1 cellular context compared by ENCODE assay signal in the genomic region with DNA sequence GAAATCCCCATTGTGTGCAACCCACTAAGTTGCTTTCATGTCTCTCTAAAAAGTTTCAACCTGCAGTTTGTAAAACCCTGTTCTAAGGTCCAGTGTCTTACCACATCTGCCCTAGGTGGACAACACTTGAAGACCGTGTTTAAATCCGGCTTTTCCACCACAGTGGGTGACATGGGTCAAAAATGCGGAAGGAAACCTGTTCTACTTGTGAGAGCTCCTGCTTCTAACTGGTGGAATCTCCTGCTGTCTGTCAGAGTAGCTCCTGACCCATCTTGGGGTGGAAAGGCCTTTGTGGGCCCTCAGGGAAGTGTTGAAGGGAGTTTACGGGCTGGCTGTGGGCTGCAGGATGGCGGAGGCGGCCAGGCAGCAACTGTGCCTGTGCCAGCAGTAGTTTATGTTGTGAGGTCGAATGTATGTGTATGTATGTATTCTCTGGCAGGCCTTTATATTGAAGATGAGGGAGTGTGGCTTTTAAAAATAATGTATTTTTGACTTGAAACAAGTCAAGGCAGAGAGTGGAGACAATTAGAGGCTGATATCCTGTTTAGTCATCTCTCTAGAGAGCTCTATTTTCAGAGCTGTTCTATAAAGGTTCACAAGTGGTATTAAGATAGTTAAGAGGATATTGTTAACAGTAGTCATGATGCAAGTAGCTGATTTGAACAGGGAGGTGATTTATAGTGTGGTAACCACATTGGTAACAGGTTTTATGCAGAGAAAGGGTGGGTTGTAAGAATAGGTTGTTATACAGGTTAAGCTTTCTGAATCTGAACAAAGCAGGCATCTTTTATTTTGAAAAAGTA.
A peak's percentile ranks its signal among the peaks of the same experiment; 100 is the strongest.
TF ChIP-seq lines count a peak whose summit lies in the region.

No MANE protein-coding gene starts in this region.

TF ChIP-seq in GM12878, 131 proteins besides CTCF, POLR2A, EP300 and RAD21 (continued from another document and continues in another):
- TF ChIP-seq, protein P1, sequence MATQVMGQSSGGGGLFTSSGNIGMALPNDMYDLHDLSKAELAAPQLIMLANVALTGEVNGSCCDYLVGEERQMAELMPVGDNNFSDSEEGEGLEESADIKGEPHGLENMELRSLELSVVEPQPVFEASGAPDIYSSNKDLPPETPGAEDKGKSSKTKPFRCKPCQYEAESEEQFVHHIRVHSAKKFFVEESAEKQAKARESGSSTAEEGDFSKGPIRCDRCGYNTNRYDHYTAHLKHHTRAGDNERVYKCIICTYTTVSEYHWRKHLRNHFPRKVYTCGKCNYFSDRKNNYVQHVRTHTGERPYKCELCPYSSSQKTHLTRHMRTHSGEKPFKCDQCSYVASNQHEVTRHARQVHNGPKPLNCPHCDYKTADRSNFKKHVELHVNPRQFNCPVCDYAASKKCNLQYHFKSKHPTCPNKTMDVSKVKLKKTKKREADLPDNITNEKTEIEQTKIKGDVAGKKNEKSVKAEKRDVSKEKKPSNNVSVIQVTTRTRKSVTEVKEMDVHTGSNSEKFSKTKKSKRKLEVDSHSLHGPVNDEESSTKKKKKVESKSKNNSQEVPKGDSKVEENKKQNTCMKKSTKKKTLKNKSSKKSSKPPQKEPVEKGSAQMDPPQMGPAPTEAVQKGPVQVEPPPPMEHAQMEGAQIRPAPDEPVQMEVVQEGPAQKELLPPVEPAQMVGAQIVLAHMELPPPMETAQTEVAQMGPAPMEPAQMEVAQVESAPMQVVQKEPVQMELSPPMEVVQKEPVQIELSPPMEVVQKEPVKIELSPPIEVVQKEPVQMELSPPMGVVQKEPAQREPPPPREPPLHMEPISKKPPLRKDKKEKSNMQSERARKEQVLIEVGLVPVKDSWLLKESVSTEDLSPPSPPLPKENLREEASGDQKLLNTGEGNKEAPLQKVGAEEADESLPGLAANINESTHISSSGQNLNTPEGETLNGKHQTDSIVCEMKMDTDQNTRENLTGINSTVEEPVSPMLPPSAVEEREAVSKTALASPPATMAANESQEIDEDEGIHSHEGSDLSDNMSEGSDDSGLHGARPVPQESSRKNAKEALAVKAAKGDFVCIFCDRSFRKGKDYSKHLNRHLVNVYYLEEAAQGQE (IDR thresholded peaks at IDR 0.05; ENCODE audit: low read depth, low read length) = no peak
- TF ChIP-seq NFXL1 (IDR thresholded peaks at IDR 0.05; ENCODE audit: borderline replicate concordance) (no peak), JUNB (IDR thresholded peaks at IDR 0.05) (peak; percentile 65), NFIC (IDR thresholded peaks at IDR 0.05; ENCODE audit: low read depth, low read length) (peak; percentile 93), HDAC6 (IDR thresholded peaks at IDR 0.05; ENCODE audit: unreplicated experiment) (no peak), LARP7 (IDR thresholded peaks at IDR 0.05) (no peak), STAT3 (IDR thresholded peaks at IDR 0.05; ENCODE audit: low read depth, low read length) (no peak), POU2F2 (IDR thresholded peaks at IDR 0.05; ENCODE audit: borderline replicate concordance, low read depth, low read length) (peak; percentile 36; the same call in 1 of the 3 replicates), CEBPB (IDR thresholded peaks at IDR 0.05; ENCODE audit: borderline replicate concordance in 1 of 2, low read depth in 2 of 2, low read length in 2 of 2) (0 out of 4 replicates have a peak, but pooled peaks of 1 of the 2 experiments have one; percentile 60), IRF4 (IDR thresholded peaks at IDR 0.05; ENCODE audit: low read depth, low read length) (0 out of 2 replicates have a peak, but pooled peaks have one; percentile 18), IKZF2 (IDR thresholded peaks at IDR 0.05) (peak; percentile 88 to 90), ZNF384 (IDR thresholded peaks at IDR 0.05; ENCODE audit: borderline replicate concordance, low read depth, low read length) (peak; percentile 71), CHD2 (IDR thresholded peaks at IDR 0.05; ENCODE audit: borderline replicate concordance, low read depth, low read length) (peak; percentile 67; the same call in 1 of the 2 replicates), RB1 (IDR thresholded peaks at IDR 0.05; ENCODE audit: borderline replicate concordance) (no peak), ZNF622 (IDR thresholded peaks at IDR 0.05) (no peak), RAD51 (IDR thresholded peaks at IDR 0.05) (peak; percentile 39; the same call in 1 of the 2 replicates), YBX1 (IDR thresholded peaks at IDR 0.05) (no peak), HDGF (IDR thresholded peaks at IDR 0.05) (0 out of 2 replicates have a peak, but pooled peaks have one; percentile 52), MYB (IDR thresholded peaks at IDR 0.05; ENCODE audit: borderline replicate concordance, low read depth, low read length) (no peak), ATF7 (IDR thresholded peaks at IDR 0.05; ENCODE audit: low read depth) (peak; percentile 88), EED (IDR thresholded peaks at IDR 0.05; ENCODE audit: low read depth) (peak; percentile 64), RFX5 (IDR thresholded peaks at IDR 0.05; ENCODE audit: low read depth, low read length) (no peak), MXI1 (IDR thresholded peaks at IDR 0.05; ENCODE audit: low read depth, low read length) (peak; percentile 59), ZNF274 (IDR thresholded peaks at IDR 0.05; ENCODE audit: insufficient read depth, insufficient read length) (no peak), NR2C1 (IDR thresholded peaks at IDR 0.05) (no peak), RUNX3 (IDR thresholded peaks at IDR 0.05; ENCODE audit: low read length) (peak; percentile 83)
- TF ChIP-seq, protein P2, sequence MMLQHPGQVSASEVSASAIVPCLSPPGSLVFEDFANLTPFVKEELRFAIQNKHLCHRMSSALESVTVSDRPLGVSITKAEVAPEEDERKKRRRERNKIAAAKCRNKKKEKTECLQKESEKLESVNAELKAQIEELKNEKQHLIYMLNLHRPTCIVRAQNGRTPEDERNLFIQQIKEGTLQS (IDR thresholded peaks at IDR 0.05; ENCODE audit: borderline replicate concordance, extremely low read depth, low read depth, low read length) = no peak
- TF ChIP-seq, protein P3, sequence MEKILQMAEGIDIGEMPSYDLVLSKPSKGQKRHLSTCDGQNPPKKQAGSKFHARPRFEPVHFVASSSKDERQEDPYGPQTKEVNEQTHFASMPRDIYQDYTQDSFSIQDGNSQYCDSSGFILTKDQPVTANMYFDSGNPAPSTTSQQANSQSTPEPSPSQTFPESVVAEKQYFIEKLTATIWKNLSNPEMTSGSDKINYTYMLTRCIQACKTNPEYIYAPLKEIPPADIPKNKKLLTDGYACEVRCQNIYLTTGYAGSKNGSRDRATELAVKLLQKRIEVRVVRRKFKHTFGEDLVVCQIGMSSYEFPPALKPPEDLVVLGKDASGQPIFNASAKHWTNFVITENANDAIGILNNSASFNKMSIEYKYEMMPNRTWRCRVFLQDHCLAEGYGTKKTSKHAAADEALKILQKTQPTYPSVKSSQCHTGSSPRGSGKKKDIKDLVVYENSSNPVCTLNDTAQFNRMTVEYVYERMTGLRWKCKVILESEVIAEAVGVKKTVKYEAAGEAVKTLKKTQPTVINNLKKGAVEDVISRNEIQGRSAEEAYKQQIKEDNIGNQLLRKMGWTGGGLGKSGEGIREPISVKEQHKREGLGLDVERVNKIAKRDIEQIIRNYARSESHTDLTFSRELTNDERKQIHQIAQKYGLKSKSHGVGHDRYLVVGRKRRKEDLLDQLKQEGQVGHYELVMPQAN (conservative IDR thresholded peaks at IDR 0.05) = no peak
- TF ChIP-seq, protein P4, sequence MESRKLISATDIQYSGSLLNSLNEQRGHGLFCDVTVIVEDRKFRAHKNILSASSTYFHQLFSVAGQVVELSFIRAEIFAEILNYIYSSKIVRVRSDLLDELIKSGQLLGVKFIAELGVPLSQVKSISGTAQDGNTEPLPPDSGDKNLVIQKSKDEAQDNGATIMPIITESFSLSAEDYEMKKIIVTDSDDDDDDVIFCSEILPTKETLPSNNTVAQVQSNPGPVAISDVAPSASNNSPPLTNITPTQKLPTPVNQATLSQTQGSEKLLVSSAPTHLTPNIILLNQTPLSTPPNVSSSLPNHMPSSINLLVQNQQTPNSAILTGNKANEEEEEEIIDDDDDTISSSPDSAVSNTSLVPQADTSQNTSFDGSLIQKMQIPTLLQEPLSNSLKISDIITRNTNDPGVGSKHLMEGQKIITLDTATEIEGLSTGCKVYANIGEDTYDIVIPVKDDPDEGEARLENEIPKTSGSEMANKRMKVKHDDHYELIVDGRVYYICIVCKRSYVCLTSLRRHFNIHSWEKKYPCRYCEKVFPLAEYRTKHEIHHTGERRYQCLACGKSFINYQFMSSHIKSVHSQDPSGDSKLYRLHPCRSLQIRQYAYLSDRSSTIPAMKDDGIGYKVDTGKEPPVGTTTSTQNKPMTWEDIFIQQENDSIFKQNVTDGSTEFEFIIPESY (IDR thresholded peaks at IDR 0.05) = no peak
- TF ChIP-seq, protein P5, sequence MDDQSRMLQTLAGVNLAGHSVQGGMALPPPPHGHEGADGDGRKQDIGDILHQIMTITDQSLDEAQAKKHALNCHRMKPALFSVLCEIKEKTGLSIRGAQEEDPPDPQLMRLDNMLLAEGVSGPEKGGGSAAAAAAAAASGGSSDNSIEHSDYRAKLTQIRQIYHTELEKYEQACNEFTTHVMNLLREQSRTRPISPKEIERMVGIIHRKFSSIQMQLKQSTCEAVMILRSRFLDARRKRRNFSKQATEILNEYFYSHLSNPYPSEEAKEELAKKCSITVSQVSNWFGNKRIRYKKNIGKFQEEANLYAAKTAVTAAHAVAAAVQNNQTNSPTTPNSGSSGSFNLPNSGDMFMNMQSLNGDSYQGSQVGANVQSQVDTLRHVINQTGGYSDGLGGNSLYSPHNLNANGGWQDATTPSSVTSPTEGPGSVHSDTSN (IDR thresholded peaks at IDR 0.05; ENCODE audit: insufficient replicate concordance, low read depth, low read length) = peak; percentile 74
- TF ChIP-seq, protein P6, sequence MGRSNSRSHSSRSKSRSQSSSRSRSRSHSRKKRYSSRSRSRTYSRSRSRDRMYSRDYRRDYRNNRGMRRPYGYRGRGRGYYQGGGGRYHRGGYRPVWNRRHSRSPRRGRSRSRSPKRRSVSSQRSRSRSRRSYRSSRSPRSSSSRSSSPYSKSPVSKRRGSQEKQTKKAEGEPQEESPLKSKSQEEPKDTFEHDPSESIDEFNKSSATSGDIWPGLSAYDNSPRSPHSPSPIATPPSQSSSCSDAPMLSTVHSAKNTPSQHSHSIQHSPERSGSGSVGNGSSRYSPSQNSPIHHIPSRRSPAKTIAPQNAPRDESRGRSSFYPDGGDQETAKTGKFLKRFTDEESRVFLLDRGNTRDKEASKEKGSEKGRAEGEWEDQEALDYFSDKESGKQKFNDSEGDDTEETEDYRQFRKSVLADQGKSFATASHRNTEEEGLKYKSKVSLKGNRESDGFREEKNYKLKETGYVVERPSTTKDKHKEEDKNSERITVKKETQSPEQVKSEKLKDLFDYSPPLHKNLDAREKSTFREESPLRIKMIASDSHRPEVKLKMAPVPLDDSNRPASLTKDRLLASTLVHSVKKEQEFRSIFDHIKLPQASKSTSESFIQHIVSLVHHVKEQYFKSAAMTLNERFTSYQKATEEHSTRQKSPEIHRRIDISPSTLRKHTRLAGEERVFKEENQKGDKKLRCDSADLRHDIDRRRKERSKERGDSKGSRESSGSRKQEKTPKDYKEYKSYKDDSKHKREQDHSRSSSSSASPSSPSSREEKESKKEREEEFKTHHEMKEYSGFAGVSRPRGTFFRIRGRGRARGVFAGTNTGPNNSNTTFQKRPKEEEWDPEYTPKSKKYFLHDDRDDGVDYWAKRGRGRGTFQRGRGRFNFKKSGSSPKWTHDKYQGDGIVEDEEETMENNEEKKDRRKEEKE (IDR thresholded peaks at IDR 0.05) = no peak
- TF ChIP-seq, protein P7, sequence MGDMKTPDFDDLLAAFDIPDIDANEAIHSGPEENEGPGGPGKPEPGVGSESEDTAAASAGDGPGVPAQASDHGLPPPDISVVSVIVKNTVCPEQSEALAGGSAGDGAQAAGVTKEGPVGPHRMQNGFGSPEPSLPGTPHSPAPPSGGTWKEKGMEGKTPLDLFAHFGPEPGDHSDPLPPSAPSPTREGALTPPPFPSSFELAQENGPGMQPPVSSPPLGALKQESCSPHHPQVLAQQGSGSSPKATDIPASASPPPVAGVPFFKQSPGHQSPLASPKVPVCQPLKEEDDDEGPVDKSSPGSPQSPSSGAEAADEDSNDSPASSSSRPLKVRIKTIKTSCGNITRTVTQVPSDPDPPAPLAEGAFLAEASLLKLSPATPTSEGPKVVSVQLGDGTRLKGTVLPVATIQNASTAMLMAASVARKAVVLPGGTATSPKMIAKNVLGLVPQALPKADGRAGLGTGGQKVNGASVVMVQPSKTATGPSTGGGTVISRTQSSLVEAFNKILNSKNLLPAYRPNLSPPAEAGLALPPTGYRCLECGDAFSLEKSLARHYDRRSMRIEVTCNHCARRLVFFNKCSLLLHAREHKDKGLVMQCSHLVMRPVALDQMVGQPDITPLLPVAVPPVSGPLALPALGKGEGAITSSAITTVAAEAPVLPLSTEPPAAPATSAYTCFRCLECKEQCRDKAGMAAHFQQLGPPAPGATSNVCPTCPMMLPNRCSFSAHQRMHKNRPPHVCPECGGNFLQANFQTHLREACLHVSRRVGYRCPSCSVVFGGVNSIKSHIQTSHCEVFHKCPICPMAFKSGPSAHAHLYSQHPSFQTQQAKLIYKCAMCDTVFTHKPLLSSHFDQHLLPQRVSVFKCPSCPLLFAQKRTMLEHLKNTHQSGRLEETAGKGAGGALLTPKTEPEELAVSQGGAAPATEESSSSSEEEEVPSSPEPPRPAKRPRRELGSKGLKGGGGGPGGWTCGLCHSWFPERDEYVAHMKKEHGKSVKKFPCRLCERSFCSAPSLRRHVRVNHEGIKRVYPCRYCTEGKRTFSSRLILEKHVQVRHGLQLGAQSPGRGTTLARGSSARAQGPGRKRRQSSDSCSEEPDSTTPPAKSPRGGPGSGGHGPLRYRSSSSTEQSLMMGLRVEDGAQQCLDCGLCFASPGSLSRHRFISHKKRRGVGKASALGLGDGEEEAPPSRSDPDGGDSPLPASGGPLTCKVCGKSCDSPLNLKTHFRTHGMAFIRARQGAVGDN (IDR thresholded peaks at IDR 0.05) = peak; percentile 58
- TF ChIP-seq, protein P8, sequence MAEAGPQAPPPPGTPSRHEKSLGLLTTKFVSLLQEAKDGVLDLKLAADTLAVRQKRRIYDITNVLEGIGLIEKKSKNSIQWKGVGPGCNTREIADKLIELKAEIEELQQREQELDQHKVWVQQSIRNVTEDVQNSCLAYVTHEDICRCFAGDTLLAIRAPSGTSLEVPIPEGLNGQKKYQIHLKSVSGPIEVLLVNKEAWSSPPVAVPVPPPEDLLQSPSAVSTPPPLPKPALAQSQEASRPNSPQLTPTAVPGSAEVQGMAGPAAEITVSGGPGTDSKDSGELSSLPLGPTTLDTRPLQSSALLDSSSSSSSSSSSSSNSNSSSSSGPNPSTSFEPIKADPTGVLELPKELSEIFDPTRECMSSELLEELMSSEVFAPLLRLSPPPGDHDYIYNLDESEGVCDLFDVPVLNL (IDR thresholded peaks at IDR 0.05; ENCODE audit: low read depth, low read length) = no peak
- TF ChIP-seq, protein P9, sequence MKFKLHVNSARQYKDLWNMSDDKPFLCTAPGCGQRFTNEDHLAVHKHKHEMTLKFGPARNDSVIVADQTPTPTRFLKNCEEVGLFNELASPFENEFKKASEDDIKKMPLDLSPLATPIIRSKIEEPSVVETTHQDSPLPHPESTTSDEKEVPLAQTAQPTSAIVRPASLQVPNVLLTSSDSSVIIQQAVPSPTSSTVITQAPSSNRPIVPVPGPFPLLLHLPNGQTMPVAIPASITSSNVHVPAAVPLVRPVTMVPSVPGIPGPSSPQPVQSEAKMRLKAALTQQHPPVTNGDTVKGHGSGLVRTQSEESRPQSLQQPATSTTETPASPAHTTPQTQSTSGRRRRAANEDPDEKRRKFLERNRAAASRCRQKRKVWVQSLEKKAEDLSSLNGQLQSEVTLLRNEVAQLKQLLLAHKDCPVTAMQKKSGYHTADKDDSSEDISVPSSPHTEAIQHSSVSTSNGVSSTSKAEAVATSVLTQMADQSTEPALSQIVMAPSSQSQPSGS (IDR thresholded peaks at IDR 0.05; ENCODE audit: low read length) = peak; percentile 70
